Comparison of ENCODE assay signal across 16 cellular contexts in genomic region chr16:56211471-56211944, GRCh38. TPM values are rescaled to one million over a fixed set of nuclear protein-coding genes. Genes with fewer than 3 reads are reported as not detected.
DNase-seq lines count a peak whose midpoint lies in the region; ATAC-seq and TF ChIP-seq lines count a peak whose summit lies in the region.
"Had no signal": no experiment of that assay in that cellular context is flagged by ENCODE, and none has a peak within 500 bp of the region (broad histone marks: within the 10 kb centered on the region; RNA-seq: fewer than 3 reads in every experiment).

No MANE protein-coding gene starts in this region.

- no peaks in the 10 kb centered on the region for H3K27me3 ChIP-seq in muscle layer of duodenum (ENCODE audit: low read depth, low read length)
- no peaks in the 10 kb centered on the region for H3K27me3 ChIP-seq in vagina
- H3K27me3 ChIP-seq: thyroid gland had no signal

- peak overlapping the region; percentile 79 for H3K27ac ChIP-seq in muscle layer of duodenum (ENCODE audit: low read length)
- H3K27ac ChIP-seq in vagina, result peak overlapping the region; percentile 16
- H3K27ac ChIP-seq: thyroid gland had no signal

- H3K9me3 ChIP-seq in muscle layer of duodenum (ENCODE audit: control insufficient read depth in 1 of 2, low read length in 2 of 2) (no peaks in the 10 kb centered on the region), vagina (no peaks in the 10 kb centered on the region)
- H3K9me3 ChIP-seq: thyroid gland had no signal

- H3K4me3 ChIP-seq in fibroblast of villous mesenchyme (ENCODE audit: low read depth, low read length) (no peak overlapping the region), muscle layer of duodenum (ENCODE audit: low read depth in 1 of 2, low read length in 2 of 2) (peak overlapping the region; percentile 5 to 20), vagina (no peak overlapping the region)
- H3K4me3 ChIP-seq: thyroid gland had no signal

- TF ChIP-seq CTCF in fibroblast of villous mesenchyme (IDR thresholded peaks at IDR 0.05; ENCODE audit: insufficient read depth, low read depth, low read length) (no peak), vagina (IDR thresholded peaks at IDR 0.05) (no peak), HFFc6 (IDR thresholded peaks at IDR 0.05) (no peak)

- no peaks in the 10 kb centered on the region for H3K36me3 Mint-ChIP-seq in HFFc6 (ENCODE audit: low read depth)

- no peaks in the 10 kb centered on the region for H3K9me3 Mint-ChIP-seq in HFFc6
- H3K9me3 Mint-ChIP-seq: activated CD4-positive, alpha-beta T cell treated with anti-CD3 and anti-CD28 coated beads, Interleukin-2, amount 10 ng/mL, durations not matched to agents 24 days and 14 days; activated T-cell treated with anti-CD3 and anti-CD28 coated beads, Interleukin-2, amount 50 U/mL, for 72 hours; T-helper 2 cell treated with Interferon-gamma antibody and Interleukin-4, amounts not matched to agents 5 μg/mL and 100 μg/mL, for 36 hours had no signal

- peaks cover 5% of the 10 kb centered on the region; the same call in 1 of the 2 replicates for H3K4me1 Mint-ChIP-seq in HFFc6 (ENCODE audit: low read depth)

- H3K4me1 ChIP-seq in muscle layer of duodenum (ENCODE audit: control insufficient read depth in 1 of 2, insufficient read depth in 2 of 2, low read length in 2 of 2), result peaks cover 0 to 15% of the 10 kb centered on the region in 2 donors
- H3K4me1 ChIP-seq in vagina, result peaks cover 16% of the 10 kb centered on the region
- H3K4me1 ChIP-seq: thyroid gland had no signal

- TF ChIP-seq POLR2A in vagina (IDR thresholded peaks at IDR 0.05), result no peak

- no peak overlapping the region for H3K27ac Mint-ChIP-seq in HFFc6
- H3K27ac Mint-ChIP-seq: activated CD4-positive, alpha-beta T cell treated with anti-CD3 and anti-CD28 coated beads, Interleukin-2, amount 10 ng/mL, durations not matched to agents 24 days and 14 days; activated T-cell treated with anti-CD3 and anti-CD28 coated beads, Interleukin-2, amount 50 U/mL, for 72 hours; T-helper 2 cell treated with Interferon-gamma antibody and Interleukin-4, amounts not matched to agents 5 μg/mL and 100 μg/mL, for 36 hours had no signal

- intact Hi-C loops in Right ventricle myocardium inferior (cut with DNase I) (no loop called here), cardiac septum (cut with DNase I) (no loop called here), vagina (cut with DNase I) (no loop called here)

- peaks cover 14% of the 10 kb centered on the region for H3K27me3 Mint-ChIP-seq in HFFc6 (ENCODE audit: insufficient read depth)

- ATAC-seq in Right ventricle myocardium inferior (peak; percentile 80), HG02885 (IDR thresholded peaks at IDR 0.05; ENCODE audit: poor library complexity, unreplicated experiment) (no peak), GM19351 (IDR thresholded peaks at IDR 0.05; ENCODE audit: unreplicated experiment) (no peak)
- ATAC-seq: activated T-cell treated with anti-CD3 and anti-CD28 coated beads, Interleukin-2, amount 50 U/mL, for 72 hours; Panc1 had no signal

- DNase-seq in Right ventricle myocardium inferior (ENCODE audit: missing footprints) (no peak), cardiac septum (ENCODE audit: low spot score) (no peak), fibroblast of villous mesenchyme (ENCODE audit: low read depth) (peak; percentile 1), vagina (ENCODE audit: extremely low spot score in 2 of 2) (no peak), HFFc6 (no peak)
- DNase-seq: activated CD4-positive, alpha-beta T cell treated with anti-CD3 and anti-CD28 coated beads, Interleukin-2, amount 10 ng/mL, durations not matched to agents 24 days and 14 days; activated T-cell treated with anti-CD3 and anti-CD28 coated beads, Interleukin-2, amount 50 U/mL, for 72 hours; foreskin melanocyte; NCI-H1105; NCI-H446; thyroid gland had no signal

- H3K4me3 Mint-ChIP-seq in HFFc6, result no peak overlapping the region
- H3K4me3 Mint-ChIP-seq: activated CD4-positive, alpha-beta T cell treated with anti-CD3 and anti-CD28 coated beads, Interleukin-2, amount 10 ng/mL, durations not matched to agents 24 days and 14 days; activated T-cell treated with anti-CD3 and anti-CD28 coated beads, Interleukin-2, amount 50 U/mL, for 72 hours; T-helper 2 cell treated with Interferon-gamma antibody and Interleukin-4, amounts not matched to agents 5 μg/mL and 100 μg/mL, for 36 hours had no signal

- H3K36me3 ChIP-seq in muscle layer of duodenum (ENCODE audit: control insufficient read depth in 1 of 2, insufficient read depth in 2 of 2, low read length in 2 of 2) (no peaks in the 10 kb centered on the region), vagina (no peaks in the 10 kb centered on the region)
- H3K36me3 ChIP-seq: thyroid gland had no signal

RNA-seq across cellular contexts. Expression of gene GNAO1, which starts 20.2 kb away (rescaled TPM):
- total RNA-seq in Right ventricle myocardium inferior (32.2 TPM), cardiac septum (13.0 TPM), fibroblast of villous mesenchyme (under 0.01 and 1.3 TPM in 2 replicates), vagina (16.2 TPM)
- total RNA-seq in HFFc6 (2021; fragmentation: NEBNext Ultra II Directional; extraction: Animal tissue kit (Norgen Biotek cat#: 25700)), result under 1 TPM in 5 of 6 experiments, not detected in 1; 0.07 to 0.48 (median 0.37) TPM

Comparison
In these comparisons a context has a peak if more than half of its experiments do, and no peak if none do; other contexts are left out.
1. H3K4me3 ChIP-seq: peak in muscle layer of duodenum (2 of 2); none in fibroblast of villous mesenchyme (single experiment) and vagina (0 of 2).